25 cellular contexts compared by ENCODE assay signal in genomic region chr5:72197393-72197792, GRCh38.
"Had no signal": no experiment of that assay in that cellular context is flagged by ENCODE, and none has a peak within 500 bp of the region (broad histone marks: within the 10 kb centered on the region; RNA-seq: fewer than 3 reads in every experiment).

No MANE protein-coding gene starts in this region.

- H3K9me3 ChIP-seq: body of pancreas, breast epithelium, colonic mucosa, heart left ventricle had no signal

- ATAC-seq: body of pancreas, esophagus mucosa had no signal

- H3K27ac ChIP-seq: body of pancreas, breast epithelium, cardiac muscle cell, colonic mucosa, heart left ventricle had no signal

- H3K9me3 Mint-ChIP-seq: activated naive CD4-positive, alpha-beta T cell treated with anti-CD3 and anti-CD28 coated beads, Interleukin-2, amount 50 U/mL, for 24 hours; activated T-cell treated with anti-CD3 and anti-CD28 coated beads, Interleukin-2, amount 50 U/mL, for 24 hours had no signal

- H3K4me3 Mint-ChIP-seq: activated CD4-positive, alpha-beta T cell treated with anti-CD3 and anti-CD28 coated beads, Interleukin-2, amount 10 ng/mL, durations not matched to agents 7 days and 5 days; activated naive CD4-positive, alpha-beta T cell treated with anti-CD3 and anti-CD28 coated beads, Interleukin-2, amount 50 U/mL, for 24 hours; activated naive CD8-positive, alpha-beta T cell treated with anti-CD3 and anti-CD28 coated beads, Interleukin-2, amount 10 ng/mL, durations not matched to agents 7 days and 5 days; activated T-cell treated with anti-CD3 and anti-CD28 coated beads, Interleukin-2, amount 50 U/mL, for 24 hours had no signal

- H3K4me1 ChIP-seq: body of pancreas, breast epithelium, colonic mucosa had no signal

- H3K4me1 Mint-ChIP-seq: activated naive CD4-positive, alpha-beta T cell treated with anti-CD3 and anti-CD28 coated beads, Interleukin-2, amount 50 U/mL, for 24 hours had no signal

- H3K36me3 ChIP-seq: breast epithelium, colonic mucosa had no signal

- DNase-seq: activated CD4-positive, alpha-beta T cell treated with anti-CD3 and anti-CD28 coated beads for 4 hours; activated CD4-positive, alpha-beta T cell treated with anti-CD3 and anti-CD28 coated beads, Interleukin-2, amount 10 ng/mL, durations not matched to agents 7 days and 5 days; activated CD4-positive, alpha-beta T cell treated with anti-CD3 and anti-CD28 coated beads, Interleukin-2, amount 50 U/mL, for 48 hours; activated CD4-positive, CD25-positive, alpha-beta regulatory T cell; activated CD4-positive, CD25-positive, alpha-beta regulatory T cell treated with anti-CD3 and anti-CD28 coated beads, Interleukin-2, amount 50 U/mL, for 72 hours; activated CD8-positive, alpha-beta memory T cell treated with anti-CD3 and anti-CD28 coated beads, Interleukin-2, amount 50 U/mL, for 48 hours; activated effector memory CD4-positive, alpha-beta T cell treated with Interleukin-2 at 50 U/mL for 16 hours; activated gamma-delta T cell treated with Interleukin-2 at 50 U/mL for 16 hours; activated naive CD4-positive, alpha-beta T cell treated with Interleukin-2 at 50 U/mL for 16 hours; activated naive CD8-positive, alpha-beta T cell treated with anti-CD3 and anti-CD28 coated beads, Interleukin-2, amount 10 ng/mL, durations not matched to agents 7 days and 5 days; activated T-cell treated with anti-CD3 and anti-CD28 coated beads for 4 hours; activated T-cell treated with anti-CD3 and anti-CD28 coated beads, Interleukin-2, amount 50 U/mL, for 24 hours; body of pancreas; central memory CD4-positive, alpha-beta T cell; cerebellar nuclear complex; colonic mucosa; effector CD8-positive, alpha-beta T cell; foreskin fibroblast; heart left ventricle; T-helper 2 cell had no signal

- H3K36me3 Mint-ChIP-seq: activated naive CD4-positive, alpha-beta T cell treated with anti-CD3 and anti-CD28 coated beads, Interleukin-2, amount 50 U/mL, for 24 hours; activated naive CD8-positive, alpha-beta T cell treated with anti-CD3 and anti-CD28 coated beads, Interleukin-2, amount 10 ng/mL, durations not matched to agents 7 days and 5 days had no signal

- H3K27me3 ChIP-seq: body of pancreas, breast epithelium, cardiac muscle cell, colonic mucosa, heart left ventricle had no signal

- H3K27ac Mint-ChIP-seq: activated CD4-positive, alpha-beta T cell treated with anti-CD3 and anti-CD28 coated beads, Interleukin-2, amount 10 ng/mL, durations not matched to agents 7 days and 5 days; activated naive CD4-positive, alpha-beta T cell treated with anti-CD3 and anti-CD28 coated beads, Interleukin-2, amount 50 U/mL, for 24 hours; activated naive CD8-positive, alpha-beta T cell treated with anti-CD3 and anti-CD28 coated beads, Interleukin-2, amount 10 ng/mL, durations not matched to agents 7 days and 5 days; activated T-cell treated with anti-CD3 and anti-CD28 coated beads, Interleukin-2, amount 50 U/mL, for 24 hours; activated T-cell treated with anti-CD3 and anti-CD28 coated beads, Interleukin-2, amount 50 U/mL, for 72 hours had no signal

- H3K4me3 ChIP-seq: body of pancreas, breast epithelium, cardiac muscle cell, colonic mucosa, heart left ventricle had no signal
